In the genomic region with DNA sequence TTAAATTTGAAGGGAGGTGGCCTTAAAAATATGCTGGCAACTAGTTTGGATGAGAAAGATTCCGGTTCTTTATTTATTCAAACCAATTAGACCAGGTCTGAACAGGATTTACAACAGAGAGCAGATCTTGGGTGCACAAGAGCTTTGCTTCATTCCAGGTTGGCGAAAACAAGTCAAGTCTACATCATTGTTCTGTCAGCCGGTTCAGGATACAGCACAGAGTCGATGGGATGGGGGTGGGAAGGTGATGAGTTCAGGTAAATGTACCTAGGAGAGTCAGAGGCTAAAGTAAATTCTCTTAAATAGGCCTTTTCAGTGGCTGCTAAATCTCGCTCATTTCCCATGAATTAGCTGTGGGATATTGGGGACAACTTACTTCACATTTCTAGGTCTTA, we compare ENCODE assay signal across 8 cellular contexts. TPM values are rescaled to one million over a fixed set of nuclear protein-coding genes. Genes with fewer than 3 reads are reported as not detected.
DNase-seq lines count a peak whose midpoint lies in the region; TF ChIP-seq lines count a peak whose summit lies in the region.

No MANE protein-coding gene starts in this region.

- no peaks in the 10 kb centered on the region for H3K9me3 Mint-ChIP-seq in progenitor cell of endocrine pancreas (ENCODE audit: low read depth)

- no peaks in the 10 kb centered on the region for H3K36me3 Mint-ChIP-seq in progenitor cell of endocrine pancreas (ENCODE audit: insufficient read depth)

- peak overlapping the region; percentile 80 for H3K27ac ChIP-seq in epithelial cell of prostate

- H3K27ac Mint-ChIP-seq in progenitor cell of endocrine pancreas: peak overlapping the region; percentile 98

- no peaks in the 10 kb centered on the region for H3K27me3 Mint-ChIP-seq in progenitor cell of endocrine pancreas

- H3K4me1 ChIP-seq in NT2/D1 (ENCODE audit: insufficient read depth, insufficient read length): no peaks in the 10 kb centered on the region

- H3K4me3 Mint-ChIP-seq in progenitor cell of endocrine pancreas (ENCODE audit: low read depth): peak overlapping the region; percentile 85

- peak overlapping the region; percentile 86 for H3K9ac ChIP-seq in NT2/D1 (ENCODE audit: insufficient read length, low read depth)

- no peaks in the 10 kb centered on the region for H3K27me3 ChIP-seq in GM06990 (replicated peaks; ENCODE audit: control insufficient read depth, insufficient read depth, low read length)
- peaks cover 9% of the 10 kb centered on the region for H3K27me3 ChIP-seq in NT2/D1 (ENCODE audit: insufficient read depth, insufficient read length)

- TF ChIP-seq CTCF in GM06990 (IDR thresholded peaks at IDR 0.05; ENCODE audit: insufficient read depth, low read length, poor library complexity, severe bottlenecking) (no peak), progenitor cell of endocrine pancreas (IDR thresholded peaks at IDR 0.05; ENCODE audit: unreplicated experiment) (no peak)

- H3K4me1 Mint-ChIP-seq in progenitor cell of endocrine pancreas (ENCODE audit: low read depth): peaks cover 47% of the 10 kb centered on the region

- DNase-seq in GM06990 (ENCODE audit: extremely low read depth, insufficient read length): no peak
- DNase-seq in NT2/D1 (ENCODE audit: low read depth, low spot score): no peak
- DNase-seq in epithelial cell of prostate (ENCODE audit: low read depth, low spot score): no peak
- no peak for DNase-seq in progenitor cell of endocrine pancreas (ENCODE audit: low spot score, unreplicated experiment)
- DNase-seq in cerebellum (ENCODE audit: low spot score): no peak
- no peak for DNase-seq in HuH-7.5 (ENCODE audit: low spot score)
- DNase-seq in NCI-H446 (lab: John Stamatoyannopoulos, UW): no peak
- no peak for DNase-seq in amygdala (lab: John Stamatoyannopoulos, UW)

- H3K9me3 ChIP-seq in NT2/D1 (ENCODE audit: insufficient read depth, low read length): no peaks in the 10 kb centered on the region

- H3K36me3 ChIP-seq in GM06990 (ENCODE audit: control insufficient read depth, insufficient read depth, low read length) (no peaks in the 10 kb centered on the region), NT2/D1 (ENCODE audit: insufficient read depth, insufficient read length, low read length) (no peaks in the 10 kb centered on the region)

- H3K4me3 ChIP-seq in GM06990 (replicated peaks; ENCODE audit: low read depth, low read length) (peak overlapping the region; percentile 68), NT2/D1 (ENCODE audit: insufficient read length, low read depth) (peak overlapping the region; percentile 76)

RNA-seq across cellular contexts. Expression of a gene that starts 0.9 kb away (rescaled TPM):
- total RNA-seq in progenitor cell of endocrine pancreas: 48.7 and 49.3 TPM in 2 replicates
- total RNA-seq in cerebellum: 33.1 TPM
